In the genomic region with DNA sequence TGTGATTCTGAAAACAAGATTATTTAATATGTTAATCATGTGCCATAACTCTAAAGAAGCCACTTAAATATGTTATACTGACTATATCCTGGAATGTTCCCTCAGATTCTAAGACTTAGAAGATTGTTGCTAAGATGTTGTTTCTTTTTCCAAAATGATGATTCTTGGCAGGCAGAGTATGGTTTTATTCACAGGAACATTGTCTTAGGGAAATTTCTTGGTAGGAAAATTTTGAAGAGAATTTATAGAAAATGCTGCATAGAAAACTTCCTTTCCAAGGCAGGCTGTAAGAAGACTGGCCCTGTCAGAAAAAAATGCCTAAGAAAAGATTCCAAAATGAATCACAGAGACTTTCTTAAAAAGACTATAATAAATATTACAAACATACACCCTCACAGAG, we compare ENCODE assay signal across 1 cellular context.
TF ChIP-seq lines count a peak whose summit lies in the region.

No MANE protein-coding gene starts in this region.

TF ChIP-seq in SK-N-SH treated with all-trans-retinoic acid at 6 μM for 48 hours, 23 proteins besides CTCF, POLR2A, EP300 and RAD21 (continued from another document):
- TF ChIP-seq, protein P1, sequence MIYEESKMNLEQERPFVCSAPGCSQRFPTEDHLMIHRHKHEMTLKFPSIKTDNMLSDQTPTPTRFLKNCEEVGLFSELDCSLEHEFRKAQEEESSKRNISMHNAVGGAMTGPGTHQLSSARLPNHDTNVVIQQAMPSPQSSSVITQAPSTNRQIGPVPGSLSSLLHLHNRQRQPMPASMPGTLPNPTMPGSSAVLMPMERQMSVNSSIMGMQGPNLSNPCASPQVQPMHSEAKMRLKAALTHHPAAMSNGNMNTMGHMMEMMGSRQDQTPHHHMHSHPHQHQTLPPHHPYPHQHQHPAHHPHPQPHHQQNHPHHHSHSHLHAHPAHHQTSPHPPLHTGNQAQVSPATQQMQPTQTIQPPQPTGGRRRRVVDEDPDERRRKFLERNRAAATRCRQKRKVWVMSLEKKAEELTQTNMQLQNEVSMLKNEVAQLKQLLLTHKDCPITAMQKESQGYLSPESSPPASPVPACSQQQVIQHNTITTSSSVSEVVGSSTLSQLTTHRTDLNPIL (CRISPR knock-in tag; IDR thresholded peaks at IDR 0.05; ENCODE audit: low read depth), result no peak
- TF ChIP-seq ESRRG (CRISPR knock-in tag; IDR thresholded peaks at IDR 0.05) (no peak), OSR1 (CRISPR knock-in tag; IDR thresholded peaks at IDR 0.05) (no peak), ISL1 (CRISPR knock-in tag; IDR thresholded peaks at IDR 0.05) (no peak), ZNF565 (CRISPR knock-in tag; conservative IDR thresholded peaks at IDR 0.05; ENCODE audit: low read depth) (no peak), RARB (CRISPR knock-in tag; IDR thresholded peaks at IDR 0.05) (no peak), BACH2 (CRISPR knock-in tag; IDR thresholded peaks at IDR 0.05; ENCODE audit: borderline replicate concordance) (no peak)
- TF ChIP-seq, protein P2, sequence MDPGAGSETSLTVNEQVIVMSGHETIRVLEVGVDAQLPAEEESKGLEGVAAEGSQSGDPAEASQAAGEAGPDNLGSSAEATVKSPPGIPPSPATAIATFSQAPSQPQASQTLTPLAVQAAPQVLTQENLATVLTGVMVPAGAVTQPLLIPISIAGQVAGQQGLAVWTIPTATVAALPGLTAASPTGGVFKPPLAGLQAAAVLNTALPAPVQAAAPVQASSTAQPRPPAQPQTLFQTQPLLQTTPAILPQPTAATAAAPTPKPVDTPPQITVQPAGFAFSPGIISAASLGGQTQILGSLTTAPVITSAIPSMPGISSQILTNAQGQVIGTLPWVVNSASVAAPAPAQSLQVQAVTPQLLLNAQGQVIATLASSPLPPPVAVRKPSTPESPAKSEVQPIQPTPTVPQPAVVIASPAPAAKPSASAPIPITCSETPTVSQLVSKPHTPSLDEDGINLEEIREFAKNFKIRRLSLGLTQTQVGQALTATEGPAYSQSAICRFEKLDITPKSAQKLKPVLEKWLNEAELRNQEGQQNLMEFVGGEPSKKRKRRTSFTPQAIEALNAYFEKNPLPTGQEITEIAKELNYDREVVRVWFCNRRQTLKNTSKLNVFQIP (CRISPR knock-in tag; IDR thresholded peaks at IDR 0.05; ENCODE audit: borderline replicate concordance, low read depth), result no peak
- TF ChIP-seq, protein P3, sequence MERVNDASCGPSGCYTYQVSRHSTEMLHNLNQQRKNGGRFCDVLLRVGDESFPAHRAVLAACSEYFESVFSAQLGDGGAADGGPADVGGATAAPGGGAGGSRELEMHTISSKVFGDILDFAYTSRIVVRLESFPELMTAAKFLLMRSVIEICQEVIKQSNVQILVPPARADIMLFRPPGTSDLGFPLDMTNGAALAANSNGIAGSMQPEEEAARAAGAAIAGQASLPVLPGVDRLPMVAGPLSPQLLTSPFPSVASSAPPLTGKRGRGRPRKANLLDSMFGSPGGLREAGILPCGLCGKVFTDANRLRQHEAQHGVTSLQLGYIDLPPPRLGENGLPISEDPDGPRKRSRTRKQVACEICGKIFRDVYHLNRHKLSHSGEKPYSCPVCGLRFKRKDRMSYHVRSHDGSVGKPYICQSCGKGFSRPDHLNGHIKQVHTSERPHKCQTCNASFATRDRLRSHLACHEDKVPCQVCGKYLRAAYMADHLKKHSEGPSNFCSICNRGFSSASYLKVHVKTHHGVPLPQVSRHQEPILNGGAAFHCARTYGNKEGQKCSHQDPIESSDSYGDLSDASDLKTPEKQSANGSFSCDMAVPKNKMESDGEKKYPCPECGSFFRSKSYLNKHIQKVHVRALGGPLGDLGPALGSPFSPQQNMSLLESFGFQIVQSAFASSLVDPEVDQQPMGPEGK (CRISPR knock-in tag; IDR thresholded peaks at IDR 0.05; ENCODE audit: borderline replicate concordance), result no peak
